ENCODE assay signal across 35 cellular contexts in the genomic region with DNA sequence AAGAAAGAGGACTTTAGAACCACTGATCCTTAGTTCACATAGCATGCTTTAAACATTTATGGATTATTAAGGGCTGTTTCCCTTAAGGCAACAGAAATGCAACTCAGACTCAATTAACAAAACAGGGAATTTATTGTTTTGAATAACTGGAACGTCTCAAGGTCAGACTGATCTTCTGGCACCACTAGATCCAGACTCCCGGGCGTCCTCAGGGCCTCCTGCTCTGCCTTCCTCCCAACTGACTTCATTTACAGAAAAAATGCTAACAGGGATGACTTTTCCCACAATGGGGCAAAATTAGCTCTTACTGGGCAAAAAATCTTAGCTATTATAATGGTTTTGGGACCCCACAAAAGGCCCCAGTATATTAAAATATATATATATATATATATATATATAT.
DNase-seq lines count a peak whose midpoint lies in the region; ATAC-seq, FAIRE-seq and TF ChIP-seq lines count a peak whose summit lies in the region.
"Had no signal": no experiment of that assay in that cellular context is flagged by ENCODE, and none has a peak within 500 bp of the region (broad histone marks: within the 10 kb centered on the region; RNA-seq: fewer than 3 reads in every experiment).

No MANE protein-coding gene starts in this region.

- WGBS in testis, 2 donors, result 28 to 39% methylated on average over 3 of the region's 3 CpGs

- intact Hi-C loops in testis (cut with DNase I; ENCODE audit: low total_unique reads) (no loop called here), Right ventricle myocardium inferior (cut with DNase I) (no loop called here)

- H3K27ac ChIP-seq in MM.1S (ENCODE audit: low read length), result no peak overlapping the region
- H3K27ac ChIP-seq in coronary artery, result no peak overlapping the region
- no peak overlapping the region for H3K27ac ChIP-seq in testis
- H3K27ac ChIP-seq: 22Rv1; A549; BLaER1; BLaER1 treated with 17β-estradiol and CSF1 and Interleukin-3, amounts not matched to agents 10 nM and 100 nM; C4-2B had no signal

- H2AFZ ChIP-seq in MM.1S (ENCODE audit: low read length), result no peak overlapping the region

- H4K20me1 ChIP-seq in MM.1S (ENCODE audit: insufficient read depth, low read length), result no peaks in the 10 kb centered on the region
- H4K20me1 ChIP-seq: BLaER1; BLaER1 treated with 17β-estradiol and CSF1 and Interleukin-3, amounts not matched to agents 10 nM and 100 nM had no signal

- H3K9me3 ChIP-seq in MM.1S (replicated peaks; ENCODE audit: insufficient read depth, low read length), result no peaks in the 10 kb centered on the region
- no peaks in the 10 kb centered on the region for H3K9me3 ChIP-seq in testis
- H3K9me3 ChIP-seq: A549, BE2C, Caco-2 had no signal

- H3K4me1 ChIP-seq in MM.1S (ENCODE audit: low read length) (no peaks in the 10 kb centered on the region), testis (peaks cover 11% of the 10 kb centered on the region)
- H3K4me1 ChIP-seq: BE2C; BLaER1; BLaER1 treated with 17β-estradiol and CSF1 and Interleukin-3, amounts not matched to agents 10 nM and 100 nM; Caco-2 had no signal

- H3K9ac ChIP-seq in MM.1S (ENCODE audit: low read length), result no peak overlapping the region
- H3K9ac ChIP-seq: BLaER1; BLaER1 treated with 17β-estradiol and CSF1 and Interleukin-3, amounts not matched to agents 10 nM and 100 nM had no signal

- TF ChIP-seq CTCF in MM.1S (IDR thresholded peaks at IDR 0.05; ENCODE audit: low read length) (no peak), coronary artery (IDR thresholded peaks at IDR 0.05) (no peak), testis (IDR thresholded peaks at IDR 0.05) (no peak)

- DNase-seq in MM.1S, result peak; percentile 3
- peak; percentile 19 for DNase-seq in coronary artery (ENCODE audit: low spot score)
- peak; percentile 63 for DNase-seq in testis
- no peak for DNase-seq in OCI-M1 (lab: John Stamatoyannopoulos, UW)
- DNase-seq in stimulated activated CD4-positive, alpha-beta T cell treated with anti-CD3 and anti-CD28 coated beads, Interleukin-15, amount 100 ng/mL, for 24 hours, result no peak
- no peak for DNase-seq in HuH-7 (ENCODE audit: low spot score)
- DNase-seq in Right ventricle myocardium inferior (ENCODE audit: missing footprints), result no peak
- DNase-seq: 8988T; ACHN; AML-193; BE2C; C1 segment of cervical spinal cord; Caco-2; Calu3; CD4-positive, alpha-beta memory T cell; CD4-positive, alpha-beta T cell; CD4-positive, CD25-positive, alpha-beta regulatory T cell; CD8-positive, alpha-beta memory T cell; CD8-positive, alpha-beta T cell; COR-L47; DMS 273 treated with DMSO at 0.1 percent for 48 hours; DMS153; DMS53; DMS79; DMS79 treated with DMSO at 0.1 percent for 48 hours; DND-41; EL had no signal

- H3K4me2 ChIP-seq in MM.1S (ENCODE audit: low read depth, low read length), result no peak overlapping the region
- H3K4me2 ChIP-seq: A549; BLaER1; BLaER1 treated with 17β-estradiol and CSF1 and Interleukin-3, amounts not matched to agents 10 nM and 100 nM had no signal

- no peak overlapping the region for H3K4me3 ChIP-seq in MM.1S (ENCODE audit: low read length)
- no peak overlapping the region for H3K4me3 ChIP-seq in coronary artery
- H3K4me3 ChIP-seq in testis, result no peak overlapping the region
- H3K4me3 ChIP-seq: A549; BLaER1; BLaER1 treated with 17β-estradiol and CSF1 and Interleukin-3, amounts not matched to agents 10 nM and 100 nM had no signal

- H3F3A ChIP-seq in MM.1S (ENCODE audit: insufficient read depth, low read length), result no peaks in the 10 kb centered on the region

- H3K9me2 ChIP-seq in MM.1S (replicated peaks; ENCODE audit: insufficient read depth, low read length), result no peaks in the 10 kb centered on the region

- H3K27me3 ChIP-seq in MM.1S (replicated peaks; ENCODE audit: insufficient read depth, low read length) (no peaks in the 10 kb centered on the region), testis (no peaks in the 10 kb centered on the region)
- H3K27me3 ChIP-seq: BE2C; BLaER1; BLaER1 treated with 17β-estradiol and CSF1 and Interleukin-3, amounts not matched to agents 10 nM and 100 nM had no signal

- no peak for ATAC-seq in Right ventricle myocardium inferior
- ATAC-seq: A549; CD8-positive, alpha-beta T cell had no signal

- no peaks in the 10 kb centered on the region for H3K79me2 ChIP-seq in MM.1S (ENCODE audit: low read length)

- FAIRE-seq in endometrium (lab: Jason Lieb, UNC), result peak; percentile 95
- FAIRE-seq: A204.1, A549, D721Med had no signal

- no peak for TF ChIP-seq POLR2A in testis (IDR thresholded peaks at IDR 0.05)

- H3K36me3 ChIP-seq in MM.1S (replicated peaks; ENCODE audit: insufficient read depth, low read length) (no peaks in the 10 kb centered on the region), testis (ENCODE audit: low read depth, missing control alignments) (no peaks in the 10 kb centered on the region)
- H3K36me3 ChIP-seq: BE2C; BLaER1; BLaER1 treated with 17β-estradiol and CSF1 and Interleukin-3, amounts not matched to agents 10 nM and 100 nM had no signal

Comparison
In these comparisons a context has a peak if more than half of its experiments do, and no peak if none do; other contexts are left out.
1. DNase-seq: peak in MM.1S (single experiment), coronary artery (single experiment) and testis (single experiment); none in OCI-M1 (single experiment), stimulated activated CD4-positive, alpha-beta T cell treated with anti-CD3 and anti-CD28 coated beads, Interleukin-15, amount 100 ng/mL, for 24 hours (single experiment), HuH-7 (single experiment) and Right ventricle myocardium inferior (single experiment).